1 cellular context compared by ENCODE assay signal in genomic region chr20:44885392-44886275, GRCh38.
TF ChIP-seq lines count a peak whose summit lies in the region.

Gene YWHAB (plus strand): TSS chr20:44885705. CDS start chr20:44901534, 15,829 bp downstream.

TF ChIP-seq in K562, 482 proteins besides CTCF, POLR2A, EP300 and RAD21 (continued from another document and continues in another):
- TF ChIP-seq REST (CRISPR knock-in tag; IDR thresholded peaks at IDR 0.05; ENCODE audit: low read depth), result no peak
- TF ChIP-seq ZBTB9 (CRISPR knock-in tag; IDR thresholded peaks at IDR 0.05), result peak; percentile 83; the same call in 1 of the 2 replicates
- TF ChIP-seq AFF4 (CRISPR knock-in tag; IDR thresholded peaks at IDR 0.05), result peak; percentile 84; the same call in 1 of the 2 replicates
- TF ChIP-seq HIVEP1 (CRISPR knock-in tag; IDR thresholded peaks at IDR 0.05), result no peak
- TF ChIP-seq NFE2 (IDR thresholded peaks at IDR 0.05; ENCODE audit: low read depth), result no peak
- TF ChIP-seq CBFA2T2 (conservative IDR thresholded peaks at IDR 0.05), result no peak
- 0 out of 2 replicates have a peak, but pooled peaks have one; percentile 32 for TF ChIP-seq SMARCA4 (IDR thresholded peaks at IDR 0.05)
- no peak for TF ChIP-seq SMARCB1 (IDR thresholded peaks at IDR 0.05; ENCODE audit: insufficient read length, low read depth)
- TF ChIP-seq ESRRA (IDR thresholded peaks at IDR 0.05; ENCODE audit: borderline replicate concordance, low read depth), result no peak
- peak; percentile 78 for TF ChIP-seq EP400 (IDR thresholded peaks at IDR 0.05)
- TF ChIP-seq E2F1 (CRISPR knock-in tag; IDR thresholded peaks at IDR 0.05), result no peak
- TF ChIP-seq CBFB (CRISPR knock-in tag; IDR thresholded peaks at IDR 0.05), result no peak
- TF ChIP-seq SIX5 (IDR thresholded peaks at IDR 0.05; ENCODE audit: borderline replicate concordance in 1 of 2, insufficient read depth in 1 of 2, low read depth in 1 of 2, low read length in 2 of 2), result no peak
- TF ChIP-seq KLF1 (tag; IDR thresholded peaks at IDR 0.05), result peak; percentile 29; the same call in 1 of the 2 replicates
- TF ChIP-seq KLF10 (CRISPR knock-in tag; IDR thresholded peaks at IDR 0.05), result no peak
- no peak for TF ChIP-seq ZFPM2 (CRISPR knock-in tag; IDR thresholded peaks at IDR 0.05)
- peak; percentile 5; the same call in 1 of the 2 replicates for TF ChIP-seq JUND (IDR thresholded peaks at IDR 0.05; ENCODE audit: borderline replicate concordance, low read depth, low read length)
- TF ChIP-seq JUND (tag; IDR thresholded peaks at IDR 0.05; ENCODE audit: borderline replicate concordance, low read depth, low read length), result no peak; the same call in 2 of the 3 replicates
- 0 out of 2 replicates have a peak, but pooled peaks have one; percentile 33 for TF ChIP-seq DPF2 (IDR thresholded peaks at IDR 0.05)
- peak; percentile 95 for TF ChIP-seq POLR2G (IDR thresholded peaks at IDR 0.05; ENCODE audit: low read depth, low read length)
- TF ChIP-seq MCM2 (IDR thresholded peaks at IDR 0.05; ENCODE audit: low read depth), result no peak
- TF ChIP-seq NR2C2 (CRISPR knock-in tag; IDR thresholded peaks at IDR 0.05), result no peak
- peak; percentile 73 for TF ChIP-seq NR2C2 (tag; IDR thresholded peaks at IDR 0.05)
- TF ChIP-seq HEY1 (CRISPR knock-in tag; IDR thresholded peaks at IDR 0.05; ENCODE audit: borderline replicate concordance), result no peak
- TF ChIP-seq NFRKB (IDR thresholded peaks at IDR 0.05; ENCODE audit: low read depth), result no peak
- peak; percentile 93 for TF ChIP-seq ZBTB40 (IDR thresholded peaks at IDR 0.05)
- no peak for TF ChIP-seq ZBTB40 (CRISPR knock-in tag; IDR thresholded peaks at IDR 0.05)
- no peak for TF ChIP-seq KHSRP (IDR thresholded peaks at IDR 0.05)
- TF ChIP-seq NR4A1 (CRISPR knock-in tag; IDR thresholded peaks at IDR 0.05), result no peak
- TF ChIP-seq NR4A1 (tag; IDR thresholded peaks at IDR 0.05), result no peak
- TF ChIP-seq UBTF (IDR thresholded peaks at IDR 0.05; ENCODE audit: borderline replicate concordance in 1 of 2, low read depth in 2 of 2, low read length in 2 of 2), result peak; percentile 77 to 91; a peak in 3 of 4 replicates
- 0 out of 2 replicates have a peak, but pooled peaks have one; percentile 74 for TF ChIP-seq NR1H2 (CRISPR knock-in tag; IDR thresholded peaks at IDR 0.05)
- TF ChIP-seq ZNF507 (tag; conservative IDR thresholded peaks at IDR 0.05), result no peak
- TF ChIP-seq VEZF1 (CRISPR knock-in tag; IDR thresholded peaks at IDR 0.05), result peak; percentile 88
- peak; percentile 71 for TF ChIP-seq POLR2H (tag; IDR thresholded peaks at IDR 0.05; ENCODE audit: low read depth)
- no peak for TF ChIP-seq POU5F1 (IDR thresholded peaks at IDR 0.05; ENCODE audit: borderline replicate concordance, low read depth, low read length, partially characterized antibody)
